ENCODE assay signal across 8 cellular contexts in genomic region chr4:80072607-80073361, GRCh38. TPM values are rescaled to one million over a fixed set of nuclear protein-coding genes. Genes with fewer than 3 reads are reported as not detected.
DNase-seq lines count a peak whose midpoint lies in the region; ATAC-seq and TF ChIP-seq lines count a peak whose summit lies in the region.

Gene ANTXR2, minus strand, starts transcription at chr4:80073229. Its CDS starts 669 bp downstream, at chr4:80072560.

- no peak within 1 kb of the TSS for H2AK5ac ChIP-seq in trophoblast cell (ENCODE audit: low read length)

- H3K4me2 ChIP-seq in SU-DHL-6 (ENCODE audit: low read depth, low read length, poor library complexity, severe bottlenecking) (peak within 1 kb of the TSS; percentile 82), trophoblast cell (ENCODE audit: low read length) (peak within 1 kb of the TSS; percentile 88)

- H3K23ac ChIP-seq in trophoblast cell (ENCODE audit: low read length): no peak within 1 kb of the TSS

- H3K4me3 Mint-ChIP-seq in activated naive CD8-positive, alpha-beta T cell treated with anti-CD3 and anti-CD28 coated beads, Interleukin-2, amount 50 U/mL, for 24 hours: peak within 1 kb of the TSS; percentile 89

- H3K9me3 Mint-ChIP-seq in activated naive CD8-positive, alpha-beta T cell treated with anti-CD3 and anti-CD28 coated beads, Interleukin-2, amount 50 U/mL, for 24 hours: no peaks in the 10 kb centered on the region

- WGBS in trophoblast cell (ENCODE audit: extremely low coverage, insufficient coverage, insufficient read length): no CpG with 5 or more reads among the region's 61 CpGs

- H3K79me2 ChIP-seq in SU-DHL-6 (ENCODE audit: insufficient read depth, low read length) (no peaks in the 10 kb centered on the region), trophoblast cell (ENCODE audit: control insufficient read depth, insufficient read depth, low read length, poor library complexity) (peaks cover 8% of the 10 kb centered on the region)

- peaks cover 4% of the 10 kb centered on the region for H3K27me3 Mint-ChIP-seq in activated naive CD8-positive, alpha-beta T cell treated with anti-CD3 and anti-CD28 coated beads, Interleukin-2, amount 50 U/mL, for 24 hours

- H3K4me3 ChIP-seq in Jurkat, Clone E6-1 (ENCODE audit: low read length): peak within 1 kb of the TSS; percentile 54
- H3K4me3 ChIP-seq in SU-DHL-6 (ENCODE audit: insufficient read depth, low read length, poor library complexity, severe bottlenecking): peak within 1 kb of the TSS; percentile 60
- H3K4me3 ChIP-seq in cardiac muscle cell: peak within 1 kb of the TSS; percentile 69
- H3K4me3 ChIP-seq in trophoblast cell (ENCODE audit: low read depth, low read length): peak within 1 kb of the TSS; percentile 88
- peak within 1 kb of the TSS; percentile 70 for H3K4me3 ChIP-seq in upper lobe of right lung

- peaks cover 83% of the 10 kb centered on the region for H3K4me1 Mint-ChIP-seq in activated naive CD8-positive, alpha-beta T cell treated with anti-CD3 and anti-CD28 coated beads, Interleukin-2, amount 50 U/mL, for 24 hours

- H2BK5ac ChIP-seq in trophoblast cell (ENCODE audit: low read depth, low read length, poor library complexity): peak within 1 kb of the TSS; percentile 81

- peak within 1 kb of the TSS; percentile 91 for H3K14ac ChIP-seq in trophoblast cell (ENCODE audit: low read length)

- peaks cover 9% of the 10 kb centered on the region for H3K79me1 ChIP-seq in trophoblast cell (ENCODE audit: low read length)

- no peaks in the 10 kb centered on the region for H4K20me1 ChIP-seq in SU-DHL-6 (ENCODE audit: low read depth, low read length)

- TF ChIP-seq CTCF in SU-DHL-6 (IDR thresholded peaks at IDR 0.05; ENCODE audit: insufficient read depth, low read length, poor library complexity, severe bottlenecking): no peak
- TF ChIP-seq CTCF in cardiac muscle cell (IDR thresholded peaks at IDR 0.05; ENCODE audit: low read depth, low read length): peak; percentile 10
- TF ChIP-seq CTCF in upper lobe of right lung (IDR thresholded peaks at IDR 0.05): peak; percentile 15

- peak within 1 kb of the TSS; percentile 88 for H2BK120ac ChIP-seq in trophoblast cell (ENCODE audit: insufficient read depth, low read length, poor library complexity)

- H3K18ac ChIP-seq in trophoblast cell (ENCODE audit: low read length): peak within 1 kb of the TSS; percentile 91

- peaks cover 17% of the 10 kb centered on the region for H3K36me3 Mint-ChIP-seq in activated naive CD8-positive, alpha-beta T cell treated with anti-CD3 and anti-CD28 coated beads, Interleukin-2, amount 50 U/mL, for 24 hours (ENCODE audit: low read depth)

- H4K8ac ChIP-seq in trophoblast cell (ENCODE audit: low read depth, low read length): peak within 1 kb of the TSS; percentile 88

- H3K4me1 ChIP-seq in cardiac muscle cell (ENCODE audit: low read depth): peaks cover 26% of the 10 kb centered on the region
- peaks cover 0 to 2% of the 10 kb centered on the region in 2 experiments for H3K4me1 ChIP-seq in trophoblast cell (ENCODE audit: control insufficient read depth in 1 of 2, insufficient read depth in 2 of 2, low read length in 2 of 2)
- H3K4me1 ChIP-seq in upper lobe of right lung: peaks cover 28% of the 10 kb centered on the region

- peak within 1 kb of the TSS; percentile 74 for H2BK12ac ChIP-seq in trophoblast cell (ENCODE audit: low read length)

- peak within 1 kb of the TSS; percentile 93 for H4K12ac ChIP-seq in trophoblast cell (ENCODE audit: low read depth, low read length)

- peak within 1 kb of the TSS; percentile 56 for H3K4ac ChIP-seq in trophoblast cell (ENCODE audit: low read depth, low read length)

- peaks cover 4% of the 10 kb centered on the region; the same call in 1 of the 2 replicates for H3F3A ChIP-seq in SU-DHL-6 (ENCODE audit: insufficient read depth)

- no peaks in the 10 kb centered on the region for H3K9me3 ChIP-seq in SU-DHL-6 (ENCODE audit: insufficient read depth, low read length)
- H3K9me3 ChIP-seq in cardiac muscle cell (ENCODE audit: low read depth): no peaks in the 10 kb centered on the region
- no peaks in the 10 kb centered on the region for H3K9me3 ChIP-seq in trophoblast cell (ENCODE audit: insufficient read depth, low read depth, low read length)
- no peaks in the 10 kb centered on the region for H3K9me3 ChIP-seq in upper lobe of right lung

- no peaks in the 10 kb centered on the region for H3K9me2 ChIP-seq in SU-DHL-6 (replicated peaks; ENCODE audit: insufficient read depth, low read length)

- peak within 1 kb of the TSS; percentile 87 for H3K27ac Mint-ChIP-seq in activated naive CD8-positive, alpha-beta T cell treated with anti-CD3 and anti-CD28 coated beads, Interleukin-2, amount 50 U/mL, for 24 hours

- H2AFZ ChIP-seq in SU-DHL-6 (ENCODE audit: low read depth, low read length, severe bottlenecking): peak within 1 kb of the TSS; percentile 89
- peak within 1 kb of the TSS; percentile 80 for H2AFZ ChIP-seq in trophoblast cell (ENCODE audit: insufficient read depth, low read length, poor library complexity)

- H3K9ac ChIP-seq in SU-DHL-6 (ENCODE audit: low read length) (peak within 1 kb of the TSS; percentile 63), trophoblast cell (ENCODE audit: low read length) (peak within 1 kb of the TSS; percentile 97)

- peak within 1 kb of the TSS; percentile 60 for H3K27ac ChIP-seq in SU-DHL-6 (ENCODE audit: low read depth, low read length)
- peak within 1 kb of the TSS; percentile 94 for H3K27ac ChIP-seq in cardiac muscle cell
- H3K27ac ChIP-seq in trophoblast cell (ENCODE audit: low read depth, low read length): peak within 1 kb of the TSS; percentile 95
- H3K27ac ChIP-seq in upper lobe of right lung: peak within 1 kb of the TSS; percentile 94

- peak within 1 kb of the TSS; percentile 90 for H4K91ac ChIP-seq in trophoblast cell (ENCODE audit: low read depth, low read length)

- ATAC-seq in GM21737 (IDR thresholded peaks at IDR 0.05; ENCODE audit: unreplicated experiment): peak; percentile 74
- peak; percentile 84 for ATAC-seq in activated naive CD8-positive, alpha-beta T cell treated with anti-CD3 and anti-CD28 coated beads, Interleukin-2, amount 50 U/mL, for 24 hours
- peak; percentile 96 for ATAC-seq in upper lobe of right lung

- H3K27me3 ChIP-seq in SU-DHL-6 (ENCODE audit: low read length) (no peaks in the 10 kb centered on the region), cardiac muscle cell (no peaks in the 10 kb centered on the region), trophoblast cell (ENCODE audit: insufficient read depth, low read length) (peaks cover 2% of the 10 kb centered on the region), upper lobe of right lung (no peaks in the 10 kb centered on the region)

- DNase-seq in EL (peak; percentile 97), cardiac muscle cell (ENCODE audit: low read depth in 1 of 2, low spot score in 1 of 2) (peak; percentile 91 to 99), trophoblast cell (peak; percentile 98 to 99), upper lobe of right lung (peak; percentile 93)
- DNase-seq in Jurkat, Clone E6-1 (ENCODE audit: low read depth, low spot score): peak; percentile 23
- peak; percentile 72 for DNase-seq in activated naive CD8-positive, alpha-beta T cell treated with anti-CD3 and anti-CD28 coated beads, Interleukin-2, amount 50 U/mL, for 24 hours

- no peaks in the 10 kb centered on the region for H3K36me3 ChIP-seq in SU-DHL-6 (ENCODE audit: low read length)
- peaks cover 10% of the 10 kb centered on the region for H3K36me3 ChIP-seq in cardiac muscle cell
- no peaks in the 10 kb centered on the region for H3K36me3 ChIP-seq in trophoblast cell (ENCODE audit: control insufficient read depth in 1 of 2, insufficient read depth in 2 of 2, low read length in 2 of 2)
- H3K36me3 ChIP-seq in upper lobe of right lung: peaks cover 18% of the 10 kb centered on the region

- intact Hi-C loops in upper lobe of right lung (cut with DNase I): no loop called here

RNA-seq across cellular contexts. Expression of gene ANTXR2, which starts in this region (rescaled TPM):
- polyA plus RNA-seq in Jurkat, Clone E6-1 (2012; ENCODE audit: insufficient read depth, insufficient read length): 9.3 TPM
- total RNA-seq in cardiac muscle cell: 66.7 and 70.6 TPM in 2 replicates
- polyA plus RNA-seq in cardiac muscle cell: 79.6 and 101 TPM in 2 replicates
- polyA plus RNA-seq in trophoblast cell (2013): 8.8 and 9.2 TPM in 2 replicates
- 67.4 TPM for total RNA-seq in upper lobe of right lung

Comparison
In these comparisons a context has a peak if more than half of its experiments do, and no peak if none do; other contexts are left out.
1. Peak in every context shown above with its lines: DNase-seq, ATAC-seq, H3K4me3 ChIP-seq and H3K27ac ChIP-seq.
2. DNase-seq: peak in every context shown above with its lines; median percentile 98 in trophoblast cell; 97 in EL; 95 in cardiac muscle cell; 93 in upper lobe of right lung; 72 in activated naive CD8-positive, alpha-beta T cell treated with anti-CD3 and anti-CD28 coated beads, Interleukin-2, amount 50 U/mL, for 24 hours; 23 in Jurkat, Clone E6-1.